Comparison of ENCODE assay signal across 12 cellular contexts in genomic region chr19:45780146-45780447, GRCh38. TPM values are rescaled to one million over a fixed set of nuclear protein-coding genes. Genes with fewer than 3 reads are reported as not detected.
A peak's percentile ranks its signal among the peaks of the same experiment; 100 is the strongest.
DNase-seq lines count a peak whose midpoint lies in the region; ATAC-seq, FAIRE-seq and TF ChIP-seq lines count a peak whose summit lies in the region.
"Had no signal": no experiment of that assay in that cellular context is flagged by ENCODE, and none has a peak within 500 bp of the region (broad histone marks: within the 10 kb centered on the region; RNA-seq: fewer than 3 reads in every experiment).

No MANE protein-coding gene starts in this region.

- H3K4me2 ChIP-seq in KMS-11: peak overlapping the region; percentile 73; the same call in 1 of the 2 replicates

- TF ChIP-seq POLR2A in esophagus squamous epithelium (IDR thresholded peaks at IDR 0.05): no peak

- peak; percentile 15 for DNase-seq in COLO668 (lab: John Stamatoyannopoulos, UW; ENCODE audit: unreplicated experiment)
- no peak for DNase-seq in esophagus squamous epithelium (lab: John Stamatoyannopoulos, UW)
- DNase-seq in pancreas: peak in 3 of 6 donors; percentile 46 to 56 (median 48)
- DNase-seq in colonic mucosa: no peak
- no peak for DNase-seq in G401 (ENCODE audit: low spot score)
- no peak for DNase-seq in activated CD8-positive, alpha-beta memory T cell treated with anti-CD3 and anti-CD28 coated beads, Interleukin-2, amount 10 ng/mL, durations not matched to agents 7 days and 5 days
- DNase-seq: cerebellar nuclear complex had no signal

- peaks cover 13% of the 10 kb centered on the region for H3K4me1 Mint-ChIP-seq in activated CD8-positive, alpha-beta memory T cell treated with anti-CD3 and anti-CD28 coated beads, Interleukin-2, amount 10 ng/mL, durations not matched to agents 7 days and 5 days

- no peak overlapping the region for H2AFZ ChIP-seq in KMS-11 (ENCODE audit: low read depth)

- H3K27me3 ChIP-seq in KMS-11 (ENCODE audit: insufficient read depth, low read depth): no peaks in the 10 kb centered on the region; the same call in 1 of the 2 replicates
- no peaks in the 10 kb centered on the region for H3K27me3 ChIP-seq in esophagus squamous epithelium
- no peaks in the 10 kb centered on the region for H3K27me3 ChIP-seq in pancreas
- no peaks in the 10 kb centered on the region for H3K27me3 ChIP-seq in colonic mucosa

- FAIRE-seq in pancreas (lab: Jason Lieb, UNC): no peak

- H3K4me3 ChIP-seq in KMS-11 (IDR thresholded peaks at IDR 0.05; ENCODE audit: insufficient read depth, low read depth, low read length) (no peak overlapping the region), esophagus squamous epithelium (peak overlapping the region; percentile 15 to 64 (median 56)), pancreas (peak overlapping the region in 2 of 4 donors; percentile 54 to 56), colonic mucosa (no peak overlapping the region)

- no peaks in the 10 kb centered on the region for H3K9me3 Mint-ChIP-seq in activated CD8-positive, alpha-beta memory T cell treated with anti-CD3 and anti-CD28 coated beads, Interleukin-2, amount 10 ng/mL, durations not matched to agents 7 days and 5 days (ENCODE audit: low read depth)
- H3K9me3 Mint-ChIP-seq: activated T-helper 1 cell treated with anti-CD3 and anti-CD28 coated beads, Interleukin-12 subunit alpha, Interleukin-12 subunit beta, Interleukin-2, Interleukin-4 antibody, amounts not matched to agents 30 ng/mL and 10 ng/mL and 1 ng/mL, durations not matched to agents 14 hours and 24 hours and 36 hours had no signal

- H3K79me2 ChIP-seq in KMS-11 (ENCODE audit: insufficient read depth, low read depth): no peaks in the 10 kb centered on the region

- H3K27me3 Mint-ChIP-seq in activated CD8-positive, alpha-beta memory T cell treated with anti-CD3 and anti-CD28 coated beads, Interleukin-2, amount 10 ng/mL, durations not matched to agents 7 days and 5 days: peaks cover 10% of the 10 kb centered on the region

- H3K27ac ChIP-seq in KMS-11 (no peak overlapping the region), esophagus squamous epithelium (peak overlapping the region; percentile 79 to 92 (median 89)), pancreas (peak overlapping the region in 2 of 4 donors; percentile 37 to 90), colonic mucosa (no peak overlapping the region)
- H3K27ac ChIP-seq: HL-60 had no signal

- H3K9ac ChIP-seq in KMS-11: no peak overlapping the region
- H3K9ac ChIP-seq in colonic mucosa (ENCODE audit: low read depth in 2 of 2, low read length in 2 of 2): peak overlapping the region in 1 of 2 donors; percentile 16

- H3K36me3 Mint-ChIP-seq in activated CD8-positive, alpha-beta memory T cell treated with anti-CD3 and anti-CD28 coated beads, Interleukin-2, amount 10 ng/mL, durations not matched to agents 7 days and 5 days: peaks cover 2% of the 10 kb centered on the region

- no peak for TF ChIP-seq CTCF in KMS-11 (conservative IDR thresholded peaks at IDR 0.05; ENCODE audit: low read depth, low read length)
- no peak for TF ChIP-seq CTCF in esophagus squamous epithelium (IDR thresholded peaks at IDR 0.05)
- no peak for TF ChIP-seq CTCF in pancreas (IDR thresholded peaks at IDR 0.05)
- no peak for TF ChIP-seq CTCF in colonic mucosa (IDR thresholded peaks at IDR 0.05)

- ATAC-seq in pancreas: peak; percentile 1 to 5 (median 2)
- no peak for ATAC-seq in activated CD8-positive, alpha-beta memory T cell treated with anti-CD3 and anti-CD28 coated beads, Interleukin-2, amount 10 ng/mL, durations not matched to agents 7 days and 5 days
- ATAC-seq in GM18868 (IDR thresholded peaks at IDR 0.05; ENCODE audit: unreplicated experiment): no peak

- H3K4me1 ChIP-seq in KMS-11 (ENCODE audit: low read depth, poor library complexity, severe bottlenecking) (peaks cover 23% of the 10 kb centered on the region), esophagus squamous epithelium (peaks cover 51 to 71% (median 58%) of the 10 kb centered on the region in 3 donors), pancreas (peaks cover 0 to 13% (median 0%) of the 10 kb centered on the region in 3 donors), colonic mucosa (no peaks in the 10 kb centered on the region)

- no peaks in the 10 kb centered on the region for H3K9me3 ChIP-seq in esophagus squamous epithelium
- H3K9me3 ChIP-seq in pancreas: no peaks in the 10 kb centered on the region
- no peaks in the 10 kb centered on the region for H3K9me3 ChIP-seq in colonic mucosa

- in situ Hi-C loops in G401 (cut with HindIII; ENCODE audit: low sequenced_read_pairs): no loop called here

- CTCF ChIA-PET in activated CD8-positive, alpha-beta memory T cell treated with anti-CD3 and anti-CD28 coated beads, Interleukin-2, amount 10 ng/mL, durations not matched to agents 7 days and 5 days (lab: Charles Lee): interaction anchor here (1.3 to 8.5 kb wide), 6 partner anchors 9 to 101 kb away, joined by 3 to 94 read pairs (median 8); partner anchors contain the start of gene SIX5

- H4K20me1 ChIP-seq in KMS-11 (ENCODE audit: insufficient read depth): no peaks in the 10 kb centered on the region

- intact Hi-C loops in esophagus squamous epithelium (cut with DNase I) (no loop called here), pancreas (cut with DNase I) (no loop called here), colonic mucosa (cut with DNase I) (no loop called here)

- no peak overlapping the region for H3K27ac Mint-ChIP-seq in activated CD8-positive, alpha-beta memory T cell treated with anti-CD3 and anti-CD28 coated beads, Interleukin-2, amount 10 ng/mL, durations not matched to agents 7 days and 5 days
- H3K27ac Mint-ChIP-seq: activated T-helper 1 cell treated with anti-CD3 and anti-CD28 coated beads, Interleukin-12 subunit alpha, Interleukin-12 subunit beta, Interleukin-2, Interleukin-4 antibody, amounts not matched to agents 30 ng/mL and 10 ng/mL and 1 ng/mL, durations not matched to agents 14 hours and 24 hours and 36 hours had no signal

- 34 to 41% methylated on average over 4 of the region's 4 CpGs for WGBS in esophagus squamous epithelium, 2 donors
- 36 to 42% methylated on average over 4 of the region's 4 CpGs for WGBS in pancreas, 2 donors

- H3K4me3 Mint-ChIP-seq in activated CD8-positive, alpha-beta memory T cell treated with anti-CD3 and anti-CD28 coated beads, Interleukin-2, amount 10 ng/mL, durations not matched to agents 7 days and 5 days: no peak overlapping the region

- no peaks in the 10 kb centered on the region for H3K36me3 ChIP-seq in KMS-11 (ENCODE audit: insufficient read depth)
- peaks cover 11 to 29% (median 14%) of the 10 kb centered on the region in 3 donors for H3K36me3 ChIP-seq in esophagus squamous epithelium
- peaks cover 0 to 25% (median 16%) of the 10 kb centered on the region in 3 donors for H3K36me3 ChIP-seq in pancreas
- H3K36me3 ChIP-seq in colonic mucosa: no peaks in the 10 kb centered on the region

RNA-seq across cellular contexts. Expression of gene DMPK, which starts 2.2 kb away (rescaled TPM):
- total RNA-seq in esophagus squamous epithelium: 10 to 100 TPM; 15.8 to 36.6 (median 17.2) TPM
- total RNA-seq in pancreas: 10 to 100 TPM; 27.0 to 74.7 (median 37.7) TPM
- polyA plus RNA-seq in pancreas: 100 to 1,000 TPM; 147 to 293 TPM
- total RNA-seq in colonic mucosa: 10 to 100 TPM; 30.6 to 36.0 TPM
- total RNA-seq in G401 (2014; rRNA removed; shearing (Covaris generic)): 22.4 and 37.5 TPM in 2 replicates
- total RNA-seq in activated CD8-positive, alpha-beta memory T cell treated with anti-CD3 and anti-CD28 coated beads, Interleukin-2, amount 10 ng/mL, durations not matched to agents 7 days and 5 days: 10 to 100 TPM; 26.7 to 31.0 TPM

RNA-seq across cellular contexts. Expression of gene SIX5, which starts 11.0 kb away (rescaled TPM):
- total RNA-seq in esophagus squamous epithelium (10 to 100 TPM in 2 of 4 donors, 1 to 10 TPM in 2; 5.8 to 13.5 (median 10.1) TPM), pancreas (10 to 100 TPM; 18.7 to 38.2 (median 28.0) TPM), colonic mucosa (10 to 100 TPM; 11.0 to 15.8 TPM)
- polyA plus RNA-seq in pancreas: 10 to 100 TPM; 25.1 to 42.5 TPM
- 22.1 and 27.9 TPM in 2 replicates for total RNA-seq in G401 (2014; rRNA removed; shearing (Covaris generic))
- 1 to 10 TPM; 1.5 to 2.8 TPM for total RNA-seq in activated CD8-positive, alpha-beta memory T cell treated with anti-CD3 and anti-CD28 coated beads, Interleukin-2, amount 10 ng/mL, durations not matched to agents 7 days and 5 days

RNA-seq across cellular contexts. Expression of gene DMWD, which starts 12.5 kb away (rescaled TPM):
- 10 to 100 TPM in 3 of 4 donors, 1 to 10 TPM in 1; 9.1 to 32.2 (median 23.5) TPM for total RNA-seq in esophagus squamous epithelium
- total RNA-seq in pancreas: 10 to 100 TPM; 14.3 to 23.0 (median 18.6) TPM
- polyA plus RNA-seq in pancreas: 10 to 100 TPM; 14.2 to 39.8 TPM
- total RNA-seq in colonic mucosa: 10 to 100 TPM; 29.1 to 43.6 TPM
- 20.5 and 28.6 TPM in 2 replicates for total RNA-seq in G401 (2014; rRNA removed; shearing (Covaris generic))
- 10 to 100 TPM; 47.0 to 47.9 TPM for total RNA-seq in activated CD8-positive, alpha-beta memory T cell treated with anti-CD3 and anti-CD28 coated beads, Interleukin-2, amount 10 ng/mL, durations not matched to agents 7 days and 5 days

RNA-seq across cellular contexts. Expression of gene RSPH6A, which starts 35.0 kb away (rescaled TPM):
- under 1 TPM in 1 of 4 donors, not detected in 3; 0.19 TPM for total RNA-seq in esophagus squamous epithelium
- total RNA-seq in pancreas: under 1 TPM in 1 of 6 donors, not detected in 5; 0.08 TPM
- under 1 TPM in 1 of 2 donors, not detected in 1; 0.08 TPM for polyA plus RNA-seq in pancreas
- under 1 TPM in 1 of 2 donors, not detected in 1; 0.12 TPM for total RNA-seq in colonic mucosa
- total RNA-seq in G401 (2014; rRNA removed; shearing (Covaris generic)): 0.12 TPM in 1 of 2 replicates, not detected in the other
- total RNA-seq in activated CD8-positive, alpha-beta memory T cell treated with anti-CD3 and anti-CD28 coated beads, Interleukin-2, amount 10 ng/mL, durations not matched to agents 7 days and 5 days: under 1 TPM; 0.19 to 0.23 TPM
- total RNA-seq: mesenteric fat pad had no signal

RNA-seq across cellular contexts. Expression of gene MEIOSIN, which starts 46.9 kb away (rescaled TPM):
- total RNA-seq in esophagus squamous epithelium (not detected), pancreas (not detected), colonic mucosa (not detected)
- polyA plus RNA-seq in pancreas: not detected
- total RNA-seq in G401 (2014; rRNA removed; shearing (Covaris generic)): not detected in 2 replicates
- total RNA-seq in activated CD8-positive, alpha-beta memory T cell treated with anti-CD3 and anti-CD28 coated beads, Interleukin-2, amount 10 ng/mL, durations not matched to agents 7 days and 5 days: not detected
- total RNA-seq: activated T-helper 1 cell treated with anti-CD3 and anti-CD28 coated beads, Interleukin-12 subunit alpha, Interleukin-12 subunit beta, Interleukin-2, Interleukin-4 antibody, amounts not matched to agents 30 ng/mL and 10 ng/mL and 1 ng/mL, durations not matched to agents 14 hours and 24 hours and 36 hours; mesenteric fat pad had no signal

Comparison
In these comparisons a context has a peak if more than half of its experiments do, and no peak if none do; other contexts are left out.
1. H3K27ac ChIP-seq: peak in esophagus squamous epithelium (4 of 4); none in KMS-11 (single experiment) and colonic mucosa (single experiment).
2. H3K4me3 ChIP-seq: peak in esophagus squamous epithelium (4 of 4); none in KMS-11 (single experiment) and colonic mucosa (single experiment).
3. ATAC-seq: peak in pancreas (4 of 4); none in activated CD8-positive, alpha-beta memory T cell treated with anti-CD3 and anti-CD28 coated beads, Interleukin-2, amount 10 ng/mL, durations not matched to agents 7 days and 5 days (single experiment) and GM18868 (single experiment).